Comparison of ENCODE assay signal across 10 cellular contexts in genomic region chr18:35174093-35174731, GRCh38.
DNase-seq lines count a peak whose midpoint lies in the region; ATAC-seq and TF ChIP-seq lines count a peak whose summit lies in the region.
"Had no signal": no experiment of that assay in that cellular context is flagged by ENCODE, and none has a peak within 500 bp of the region (broad histone marks: within the 10 kb centered on the region; RNA-seq: fewer than 3 reads in every experiment).

No MANE protein-coding gene starts in this region.

- peak overlapping the region; percentile 43; the same call in 1 of the 2 replicates for H2AFZ ChIP-seq in OCI-LY7 (ENCODE audit: low read length)

- H3K9me3 Mint-ChIP-seq in immature natural killer cell = no peaks in the 10 kb centered on the region

- POLR2A ChIA-PET in OCI-LY7 (lab: Charles Lee) = interaction anchor here (0.6 to 1.1 kb wide), 2 partner anchors 62 to 145 kb away, joined by 3 to 6 read pairs; no protein-coding TSS in a partner anchor

- H3K9me3 ChIP-seq in OCI-LY7 (ENCODE audit: low read length) = peaks cover 24% of the 10 kb centered on the region; the same call in 1 of the 2 replicates
- no peaks in the 10 kb centered on the region for H3K9me3 ChIP-seq in BE2C

- peaks cover 28% of the 10 kb centered on the region for H3K4me1 ChIP-seq in OCI-LY7 (ENCODE audit: insufficient read depth, low read length, poor library complexity, severe bottlenecking)
- no peaks in the 10 kb centered on the region for H3K4me1 ChIP-seq in BE2C

- H3K4me3 Mint-ChIP-seq in immature natural killer cell = peak overlapping the region in 1 of 5 donors; percentile 9
- H3K4me3 Mint-ChIP-seq: activated naive CD8-positive, alpha-beta T cell; CD8-positive, alpha-beta memory T cell had no signal

- H4K20me1 ChIP-seq in OCI-LY7 (ENCODE audit: insufficient read depth, low read length) = no peaks in the 10 kb centered on the region

- peaks cover 0 to 5% (median 5%) of the 10 kb centered on the region in 3 donors for H3K36me3 Mint-ChIP-seq in immature natural killer cell
- H3K36me3 Mint-ChIP-seq: activated naive CD8-positive, alpha-beta T cell; CD8-positive, alpha-beta memory T cell had no signal

- no peaks in the 10 kb centered on the region for H3K79me2 ChIP-seq in OCI-LY7 (ENCODE audit: insufficient read depth, low read depth, low read length)

- H3K36me3 ChIP-seq in OCI-LY7 (ENCODE audit: insufficient read depth, low read length) (peaks cover 19% of the 10 kb centered on the region), BE2C (no peaks in the 10 kb centered on the region)

- peak overlapping the region; percentile 23 for H3K27ac ChIP-seq in HL-60 (replicated peaks)
- H3K27ac ChIP-seq in OCI-LY7 (ENCODE audit: low read depth, low read length, poor library complexity, severe bottlenecking) = peak overlapping the region; percentile 75

- H3K4me2 ChIP-seq in OCI-LY7 (ENCODE audit: low read length) = peak overlapping the region; percentile 40

- H3K27me3 ChIP-seq in HL-60 (ENCODE audit: insufficient read depth, poor library complexity, severe bottlenecking) (no peaks in the 10 kb centered on the region), BE2C (no peaks in the 10 kb centered on the region)

- peak; percentile 86 for ATAC-seq in GM21367 (IDR thresholded peaks at IDR 0.05; ENCODE audit: unreplicated experiment)

- H3K9me2 ChIP-seq in OCI-LY7 (ENCODE audit: insufficient read depth, low read length) = no peaks in the 10 kb centered on the region

- DNase-seq in CMK (ENCODE audit: low read depth) (peak; percentile 30), HL-60 (ENCODE audit: low read depth in 1 of 2, low spot score in 1 of 2) (peak; percentile 72 to 90), OCI-LY7 (ENCODE audit: low spot score) (peak; percentile 83), BE2C (no peak), immature natural killer cell (no peak), HT-29 (ENCODE audit: low spot score) (no peak)
- no peak for DNase-seq in activated CD8-positive, alpha-beta memory T cell treated with anti-CD3 and anti-CD28 coated beads, Interleukin-2, amount 50 U/mL, for 4 hours
- DNase-seq: CD8-positive, alpha-beta memory T cell had no signal

- BruUV-seq in OCI-LY7 (replicated peaks; lab: Mats Ljungman, UMichigan) = no TSS peak

- CTCF ChIA-PET in OCI-LY7 (lab: Charles Lee; ENCODE audit: unreplicated experiment) = no interaction called here

- no peak overlapping the region for H3K4me3 ChIP-seq in HL-60 (replicated peaks; ENCODE audit: insufficient read depth, low read length)
- peak overlapping the region; percentile 41 for H3K4me3 ChIP-seq in OCI-LY7 (ENCODE audit: low read depth, low read length, poor library complexity, severe bottlenecking)
- no peak overlapping the region for H3K4me3 ChIP-seq in BE2C (ENCODE audit: low read depth, low read length)

- no peak for TF ChIP-seq CTCF in HL-60 (IDR thresholded peaks at IDR 0.05; ENCODE audit: insufficient read depth, low read length)
- no peak for TF ChIP-seq CTCF in OCI-LY7 (conservative IDR thresholded peaks at IDR 0.05; ENCODE audit: low read length)
- TF ChIP-seq CTCF in BE2C (IDR thresholded peaks at IDR 0.05; ENCODE audit: low read depth, low read length) = no peak

- H3K27ac Mint-ChIP-seq in immature natural killer cell = peak overlapping the region in 1 of 6 donors; percentile 4
- H3K27ac Mint-ChIP-seq: activated naive CD8-positive, alpha-beta T cell; CD8-positive, alpha-beta memory T cell had no signal

- H3K27me3 Mint-ChIP-seq in immature natural killer cell (ENCODE audit: low read depth in 3 of 3) = no peaks in the 10 kb centered on the region
- H3K27me3 Mint-ChIP-seq: activated naive CD8-positive, alpha-beta T cell had no signal

- peaks cover 4 to 14% of the 10 kb centered on the region in 2 donors for H3K4me1 Mint-ChIP-seq in immature natural killer cell

- intact Hi-C loops in OCI-LY7 (cut with micrococcal nuclease; ENCODE audit: unreplicated experiment) = no loop called here

Comparison
In these comparisons a context has a peak if more than half of its experiments do, and no peak if none do; other contexts are left out.
1. DNase-seq: peak in CMK (single experiment), HL-60 (2 of 2) and OCI-LY7 (single experiment); none in BE2C (single experiment), immature natural killer cell (0 of 3), HT-29 (single experiment) and activated CD8-positive, alpha-beta memory T cell treated with anti-CD3 and anti-CD28 coated beads, Interleukin-2, amount 50 U/mL, for 4 hours (single experiment).